Comparison of ENCODE assay signal across 1 cellular context in the genomic region with DNA sequence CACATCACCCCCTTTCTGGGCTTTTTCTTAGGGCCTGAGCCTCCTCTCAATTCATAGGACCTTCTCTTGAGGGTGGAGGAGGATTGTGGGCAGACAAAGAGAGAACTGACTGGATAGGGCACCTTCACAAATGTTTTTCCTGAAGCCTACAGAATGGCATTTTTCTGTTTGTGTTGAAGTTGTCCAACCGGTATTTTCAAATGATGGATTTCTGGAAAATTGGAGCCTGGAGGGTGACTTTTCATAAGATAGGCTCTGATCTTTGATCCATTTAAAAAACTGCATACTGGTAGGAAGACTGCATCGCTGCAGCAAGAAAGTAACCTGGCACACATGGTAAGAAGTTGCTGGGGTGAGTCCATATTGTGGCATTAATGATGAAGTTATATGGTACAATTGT.
TF ChIP-seq lines count a peak whose summit lies in the region.

No MANE protein-coding gene starts in this region.

TF ChIP-seq in GM12878, 131 proteins besides CTCF, POLR2A, EP300 and RAD21 (continued from another document):
- TF ChIP-seq YBX1 (IDR thresholded peaks at IDR 0.05) (no peak), ZSCAN29 (IDR thresholded peaks at IDR 0.05) (no peak), BMI1 (IDR thresholded peaks at IDR 0.05; ENCODE audit: borderline replicate concordance) (no peak)
- TF ChIP-seq, protein P1, sequence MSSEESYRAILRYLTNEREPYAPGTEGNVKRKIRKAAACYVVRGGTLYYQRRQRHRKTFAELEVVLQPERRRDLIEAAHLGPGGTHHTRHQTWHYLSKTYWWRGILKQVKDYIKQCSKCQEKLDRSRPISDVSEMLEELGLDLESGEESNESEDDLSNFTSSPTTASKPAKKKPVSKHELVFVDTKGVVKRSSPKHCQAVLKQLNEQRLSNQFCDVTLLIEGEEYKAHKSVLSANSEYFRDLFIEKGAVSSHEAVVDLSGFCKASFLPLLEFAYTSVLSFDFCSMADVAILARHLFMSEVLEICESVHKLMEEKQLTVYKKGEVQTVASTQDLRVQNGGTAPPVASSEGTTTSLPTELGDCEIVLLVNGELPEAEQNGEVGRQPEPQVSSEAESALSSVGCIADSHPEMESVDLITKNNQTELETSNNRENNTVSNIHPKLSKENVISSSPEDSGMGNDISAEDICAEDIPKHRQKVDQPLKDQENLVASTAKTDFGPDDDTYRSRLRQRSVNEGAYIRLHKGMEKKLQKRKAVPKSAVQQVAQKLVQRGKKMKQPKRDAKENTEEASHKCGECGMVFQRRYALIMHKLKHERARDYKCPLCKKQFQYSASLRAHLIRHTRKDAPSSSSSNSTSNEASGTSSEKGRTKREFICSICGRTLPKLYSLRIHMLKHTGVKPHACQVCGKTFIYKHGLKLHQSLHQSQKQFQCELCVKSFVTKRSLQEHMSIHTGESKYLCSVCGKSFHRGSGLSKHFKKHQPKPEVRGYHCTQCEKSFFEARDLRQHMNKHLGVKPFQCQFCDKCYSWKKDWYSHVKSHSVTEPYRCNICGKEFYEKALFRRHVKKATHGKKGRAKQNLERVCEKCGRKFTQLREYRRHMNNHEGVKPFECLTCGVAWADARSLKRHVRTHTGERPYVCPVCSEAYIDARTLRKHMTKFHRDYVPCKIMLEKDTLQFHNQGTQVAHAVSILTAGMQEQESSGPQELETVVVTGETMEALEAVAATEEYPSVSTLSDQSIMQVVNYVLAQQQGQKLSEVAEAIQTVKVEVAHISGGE (CRISPR knock-in tag; IDR thresholded peaks at IDR 0.05): no peak
